8 cellular contexts compared by ENCODE assay signal in the genomic region with DNA sequence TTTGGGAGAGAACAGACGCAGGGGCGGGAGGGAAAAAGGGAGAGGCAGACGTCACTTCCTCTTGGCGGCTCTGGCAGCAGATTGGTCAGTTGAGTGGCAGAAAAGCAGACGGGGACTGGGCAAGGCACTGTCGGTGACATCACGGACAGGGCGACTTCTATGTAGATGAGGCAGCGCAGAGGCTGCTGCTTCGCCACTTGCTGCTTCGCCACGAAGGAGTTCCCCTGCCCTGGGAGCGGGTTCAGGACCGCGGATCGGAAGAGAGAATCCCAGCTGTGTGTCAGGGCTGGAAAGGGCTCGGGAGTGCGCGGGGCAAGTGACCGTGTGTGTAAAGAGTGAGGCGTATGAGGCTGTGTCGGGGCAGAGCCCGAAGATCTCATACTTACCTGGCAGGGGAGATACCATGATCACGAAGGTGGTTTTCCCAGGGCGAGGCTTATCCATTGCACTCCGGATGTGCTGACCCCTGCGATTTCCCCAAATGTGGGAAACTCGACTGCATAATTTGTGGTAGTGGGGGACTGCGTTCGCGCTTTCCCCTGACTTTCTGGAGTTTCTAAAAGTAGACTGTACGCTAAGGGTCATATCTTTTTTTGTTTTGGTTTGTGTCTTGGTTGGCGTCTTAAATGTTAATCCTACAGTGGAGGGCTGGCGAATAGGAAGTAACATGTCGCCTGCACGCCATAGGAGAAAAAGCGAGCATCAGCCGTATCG. TPM values are rescaled to one million over a fixed set of nuclear protein-coding genes. Genes with fewer than 3 reads are reported as not detected.
DNase-seq lines count a peak whose midpoint lies in the region; ATAC-seq, FAIRE-seq and TF ChIP-seq lines count a peak whose summit lies in the region.
"Not testable (repeated sequence)": the region's sequence is repeated elsewhere in the genome, so short reads cannot be mapped to it uniquely, and the experiment has no call there.

A gene (plus strand): TSS at position 379 of the 714 bp plus-strand sequence.

- H3K79me2 ChIP-seq in DND-41 (ENCODE audit: insufficient read depth, low read length); GM23338 (replicated peaks; ENCODE audit: insufficient read depth): not testable (repeated sequence)

- H4K20me1 ChIP-seq in DND-41 (ENCODE audit: insufficient read depth, low read length); GM23338 (replicated peaks; ENCODE audit: insufficient read depth): not testable (repeated sequence)

- H3K27ac Mint-ChIP-seq in GM23338, result peak within 1 kb of the TSS; percentile 100

- H3F3A ChIP-seq in GM23338 (replicated peaks; ENCODE audit: low read depth), result peaks cover 15% of the 10 kb centered on the region

- H3K36me3 Mint-ChIP-seq in GM23338 (ENCODE audit: low read depth); activated T-cell treated with anti-CD3 and anti-CD28 coated beads, Interleukin-2, amount 50 U/mL, for 4 hours (ENCODE audit: insufficient read depth): not testable (repeated sequence)

- DNase-seq in DND-41 (peak; percentile 91), GM23338 (ENCODE audit: low spot score) (peak; percentile 95), Kasumi-1 (lab: John Stamatoyannopoulos, UW) (peak; percentile 99), RCC 7860 (ENCODE audit: low spot score) (peak; percentile 100)
- peak; percentile 81 for DNase-seq in activated T-cell treated with anti-CD3 and anti-CD28 coated beads, Interleukin-2, amount 50 U/mL, for 4 hours
- DNase-seq in stimulated activated CD8-positive, alpha-beta memory T cell treated with anti-CD3 and anti-CD28 coated beads, Interleukin-4, amount 100 ng/mL, for 48 hours, result peak; percentile 90

- H3K4me3 ChIP-seq in DND-41 (ENCODE audit: low read depth in 1 of 2, low read length in 2 of 2), result peak within 1 kb of the TSS; percentile 4 to 48; a peak in 3 of 4 replicates
- peak within 1 kb of the TSS; percentile 53 for H3K4me3 ChIP-seq in GM23338
- H3K4me3 ChIP-seq in muscle layer of colon (ENCODE audit: low read depth in 1 of 2, low read length in 2 of 2), result peak within 1 kb of the TSS in 1 of 2 donors; percentile 42

- H3K4me3 Mint-ChIP-seq in GM23338, result peak within 1 kb of the TSS; percentile 71
- peak within 1 kb of the TSS; percentile 76 for H3K4me3 Mint-ChIP-seq in activated T-cell treated with anti-CD3 and anti-CD28 coated beads, Interleukin-2, amount 50 U/mL, for 4 hours

- H2AFZ ChIP-seq in DND-41 (ENCODE audit: low read depth, low read length) (peak within 1 kb of the TSS; percentile 63), GM23338 (peak within 1 kb of the TSS; percentile 32; the same call in 1 of the 2 replicates)

- ATAC-seq in DND-41 (ENCODE audit: insufficient read depth, low read depth) (peak; percentile 100), GM23338 (peak; percentile 100), esophagus mucosa (peak; percentile 100)
- ATAC-seq in activated T-cell treated with anti-CD3 and anti-CD28 coated beads, Interleukin-2, amount 50 U/mL, for 4 hours, result peak; percentile 99

- FAIRE-seq in RCC 7860 (lab: Jason Lieb, UNC), result peak; percentile 89

- not testable (repeated sequence) for H3K9me3 ChIP-seq in DND-41 (ENCODE audit: insufficient read depth, low read length, severe bottlenecking); muscle layer of colon (ENCODE audit: low read length)

- H3K36me3 ChIP-seq in DND-41 (ENCODE audit: insufficient read depth, low read length); GM23338 (ENCODE audit: insufficient read depth); muscle layer of colon (ENCODE audit: insufficient read depth, low read length): not testable (repeated sequence)

- H3K27ac ChIP-seq in DND-41 (ENCODE audit: low read length), result peak within 1 kb of the TSS; percentile 77
- H3K27ac ChIP-seq in GM23338 (ENCODE audit: low read depth), result peak within 1 kb of the TSS; percentile 95
- peak within 1 kb of the TSS; percentile 78 for H3K27ac ChIP-seq in muscle layer of colon (ENCODE audit: low read depth, low read length)

- not testable (repeated sequence) for H3K27me3 ChIP-seq in DND-41 (ENCODE audit: insufficient read depth, low read length, poor library complexity); GM23338 (ENCODE audit: insufficient read depth); muscle layer of colon (ENCODE audit: control insufficient read depth in 1 of 2, insufficient read depth in 2 of 2, low read length in 2 of 2)

- peaks cover 25% of the 10 kb centered on the region for H3K4me1 ChIP-seq in DND-41 (ENCODE audit: insufficient read depth, low read length)
- not testable (repeated sequence) for H3K4me1 ChIP-seq in GM23338 (ENCODE audit: insufficient read depth); muscle layer of colon (ENCODE audit: insufficient read depth, low read length)

- peak within 1 kb of the TSS; percentile 73 for H3K4me2 ChIP-seq in DND-41 (ENCODE audit: insufficient read depth, low read length)
- H3K4me2 ChIP-seq in GM23338, result peak within 1 kb of the TSS; percentile 81

- H3K9me2 ChIP-seq in GM23338 (ENCODE audit: insufficient read depth), result not testable (repeated sequence)

- not testable (repeated sequence) for H3K27me3 Mint-ChIP-seq in GM23338 (ENCODE audit: insufficient read depth, low read depth, poor library complexity); activated T-cell treated with anti-CD3 and anti-CD28 coated beads, Interleukin-2, amount 50 U/mL, for 4 hours (ENCODE audit: low read depth)

- peaks cover 17% of the 10 kb centered on the region for H3K4me1 Mint-ChIP-seq in GM23338
- peaks cover 24% of the 10 kb centered on the region for H3K4me1 Mint-ChIP-seq in activated T-cell treated with anti-CD3 and anti-CD28 coated beads, Interleukin-2, amount 50 U/mL, for 4 hours (ENCODE audit: low read depth)

- H3K9me3 Mint-ChIP-seq in GM23338; activated T-cell treated with anti-CD3 and anti-CD28 coated beads, Interleukin-2, amount 50 U/mL, for 4 hours: not testable (repeated sequence)

- H3K9ac ChIP-seq in DND-41 (ENCODE audit: low read depth, low read length) (peak within 1 kb of the TSS; percentile 53), muscle layer of colon (ENCODE audit: low read length) (peak within 1 kb of the TSS; percentile 49)

- not testable (repeated sequence) for TF ChIP-seq CTCF in DND-41 (IDR thresholded peaks at IDR 0.05; ENCODE audit: borderline replicate concordance, extremely low read depth, low read length, poor library complexity, severe bottlenecking); GM23338 (conservative IDR thresholded peaks at IDR 0.05; ENCODE audit: low read depth in 2 of 2)

TF ChIP-seq in GM23338, 12 proteins besides CTCF, POLR2A, EP300 and RAD21:
- TF ChIP-seq POLR2AphosphoS5 (IDR thresholded peaks at IDR 0.05; ENCODE audit: low read depth), result peak; percentile 97
- TF ChIP-seq, protein P1, sequence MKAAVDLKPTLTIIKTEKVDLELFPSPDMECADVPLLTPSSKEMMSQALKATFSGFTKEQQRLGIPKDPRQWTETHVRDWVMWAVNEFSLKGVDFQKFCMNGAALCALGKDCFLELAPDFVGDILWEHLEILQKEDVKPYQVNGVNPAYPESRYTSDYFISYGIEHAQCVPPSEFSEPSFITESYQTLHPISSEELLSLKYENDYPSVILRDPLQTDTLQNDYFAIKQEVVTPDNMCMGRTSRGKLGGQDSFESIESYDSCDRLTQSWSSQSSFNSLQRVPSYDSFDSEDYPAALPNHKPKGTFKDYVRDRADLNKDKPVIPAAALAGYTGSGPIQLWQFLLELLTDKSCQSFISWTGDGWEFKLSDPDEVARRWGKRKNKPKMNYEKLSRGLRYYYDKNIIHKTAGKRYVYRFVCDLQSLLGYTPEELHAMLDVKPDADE (IDR thresholded peaks at IDR 0.05), result peak; percentile 68

RNA-seq across cellular contexts. Expression of the gene that starts here (rescaled TPM):
- under 0.01 TPM in 1 of 2 replicates, not detected in the other for total RNA-seq in GM23338 (2014; rRNA removed; shearing (Covaris generic))
- not detected in 2 replicates for polyA plus RNA-seq in GM23338 (2016; fragmentation: Nextera tagmentation; extraction: Ambion mirVana)
- 1,000 to 10,000 TPM; 1,321 to 1,622 (median 1,616) TPM for total RNA-seq in activated T-cell treated with anti-CD3 and anti-CD28 coated beads, Interleukin-2, amount 50 U/mL, for 4 hours
- 6,387 TPM for total RNA-seq in esophagus mucosa

Comparison
In these comparisons a context has a peak if more than half of its experiments do, and no peak if none do; other contexts are left out.
1. RNA of the gene that starts here (total RNA-seq): 6,387 TPM in esophagus mucosa (single experiment) and 1,321 to 1,622 TPM in activated T-cell treated with anti-CD3 and anti-CD28 coated beads, Interleukin-2, amount 50 U/mL, for 4 hours; under 0.01 TPM in GM23338; every median in the first group is over 1,000 times any median in the second.
2. Peak in DNase-seq, ATAC-seq, H3K4me3 ChIP-seq, H3K27ac ChIP-seq and H3K4me2 ChIP-seq in GM23338; RNA of the gene not detected or under 1 TPM.
3. Peak in every context shown above with its lines, with median percentiles within 50 percentile points of each other: ATAC-seq, DNase-seq and H3K27ac ChIP-seq.